In the genomic region with DNA sequence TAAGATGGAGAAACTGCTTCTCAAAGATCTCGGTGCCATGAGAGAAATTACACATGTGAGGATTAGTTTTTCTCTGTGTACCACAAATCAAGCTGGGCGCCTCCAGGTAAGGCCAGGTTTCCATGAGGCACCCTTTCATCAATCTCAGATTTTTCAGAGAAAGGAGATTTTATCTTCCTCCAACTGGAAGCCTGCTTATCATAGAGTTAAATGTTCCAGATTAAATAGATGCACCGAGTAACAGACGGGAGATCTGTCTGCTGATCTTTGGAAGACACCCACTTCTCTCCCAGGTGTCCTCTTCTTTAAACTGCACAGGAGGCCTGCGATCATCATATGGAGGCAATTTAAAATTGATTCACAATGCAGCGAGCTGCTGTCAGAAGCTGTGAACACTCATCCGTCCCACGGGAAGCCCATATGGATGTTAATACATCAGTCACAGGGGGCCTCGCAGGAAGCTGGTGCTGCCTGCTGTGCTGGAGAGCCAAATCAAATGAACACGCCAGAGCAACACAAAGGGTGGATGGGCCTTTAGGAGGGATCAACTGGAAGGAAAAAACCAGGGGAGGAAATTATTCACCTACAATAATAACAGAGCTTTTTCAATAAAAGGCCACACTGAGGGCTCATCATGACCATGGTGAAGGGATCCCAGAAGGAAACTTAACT, we compare ENCODE assay signal across 14 cellular contexts.
DNase-seq lines count a peak whose midpoint lies in the region; ATAC-seq, FAIRE-seq and TF ChIP-seq lines count a peak whose summit lies in the region.
"Had no signal": no experiment of that assay in that cellular context is flagged by ENCODE, and none has a peak within 500 bp of the region (broad histone marks: within the 10 kb centered on the region; RNA-seq: fewer than 3 reads in every experiment).

No MANE protein-coding gene starts in this region.

- peaks cover 30% of the 10 kb centered on the region for H3K4me1 Mint-ChIP-seq in neural progenitor cell

- H4K20me1 ChIP-seq in neural progenitor cell (ENCODE audit: low read depth) = peaks cover 13% of the 10 kb centered on the region

- peaks cover 14% of the 10 kb centered on the region for H3K27me3 Mint-ChIP-seq in neural progenitor cell (ENCODE audit: insufficient read depth, low read depth)

- H3K9ac ChIP-seq in neural progenitor cell = no peak overlapping the region

- H3K27ac ChIP-seq in neural progenitor cell (no peak overlapping the region), pancreas (no peak overlapping the region)
- H3K27ac ChIP-seq: foreskin keratinocyte had no signal

- H3K36me3 ChIP-seq in H7 (replicated peaks; ENCODE audit: control insufficient read depth, insufficient read depth, low read length) (no peaks in the 10 kb centered on the region; the same call in 1 of the 2 replicates), neural progenitor cell (peaks cover 10% of the 10 kb centered on the region), pancreas (peaks cover 0 to 1% (median 0%) of the 10 kb centered on the region in 3 donors)
- H3K36me3 ChIP-seq: HAP-1 had no signal

- WGBS in pancreas, 2 donors = 91 to 92% methylated on average over 10 of the region's 10 CpGs

- no peak overlapping the region for H3K4me3 ChIP-seq in H7 (ENCODE audit: insufficient read depth, low read depth, low read length)
- no peak overlapping the region for H3K4me3 ChIP-seq in neural progenitor cell
- H3K4me3 ChIP-seq in pancreas = no peak overlapping the region
- H3K4me3 ChIP-seq: HAP-1 had no signal

- H2AFZ ChIP-seq in neural progenitor cell (replicated peaks) = no peak overlapping the region

- H3K4me2 ChIP-seq in neural progenitor cell = peak overlapping the region; percentile 45

- DNase-seq in H7 (peak; percentile 61), NCI-H2081 treated with DMSO at 0.1 percent for 48 hours (lab: John Stamatoyannopoulos, UW) (peak; percentile 73), dermis microvascular lymphatic vessel endothelial cell (ENCODE audit: low read depth in 2 of 2) (peak; percentile 91 to 99), neural progenitor cell (ENCODE audit: low spot score) (peak; percentile 55), left ventricle myocardium superior (no peak), pancreas (no peak)
- no peak for DNase-seq in central memory CD4-positive, alpha-beta T cell
- DNase-seq: activated naive CD4-positive, alpha-beta T cell; foreskin keratinocyte; Kasumi-1; left cardiac atrium; occipital lobe had no signal

- TF ChIP-seq CTCF in neural progenitor cell (IDR thresholded peaks at IDR 0.05) (no peak), pancreas (IDR thresholded peaks at IDR 0.05) (no peak)

- intact Hi-C loops in left ventricle myocardium superior (cut with micrococcal nuclease) = no loop called here
- intact Hi-C loops in pancreas (cut with DNase I) = no loop called here

- H3K36me3 Mint-ChIP-seq in neural progenitor cell = peaks cover 59% of the 10 kb centered on the region

- H3K9me3 ChIP-seq in neural progenitor cell (ENCODE audit: low read depth) (no peaks in the 10 kb centered on the region), pancreas (no peaks in the 10 kb centered on the region)
- H3K9me3 ChIP-seq: HAP-1 had no signal

- no peak for FAIRE-seq in pancreas (lab: Jason Lieb, UNC)

- peaks cover 24% of the 10 kb centered on the region for H3K79me2 ChIP-seq in neural progenitor cell (ENCODE audit: low read depth)

- H3K4me3 Mint-ChIP-seq in neural progenitor cell = peak overlapping the region; percentile 43

- no peak for ATAC-seq in GM21825 (IDR thresholded peaks at IDR 0.05; ENCODE audit: unreplicated experiment)
- no peak for ATAC-seq in left ventricle myocardium superior
- no peak for ATAC-seq in pancreas
- ATAC-seq: foreskin keratinocyte had no signal

- H3F3A ChIP-seq in neural progenitor cell (ENCODE audit: low read depth) = peaks cover 16% of the 10 kb centered on the region

- H3K4me1 ChIP-seq in neural progenitor cell = peaks cover 25% of the 10 kb centered on the region
- peaks cover 8 to 20% (median 12%) of the 10 kb centered on the region in 3 donors for H3K4me1 ChIP-seq in pancreas
- H3K4me1 ChIP-seq: foreskin keratinocyte, HAP-1 had no signal

- H3K27me3 ChIP-seq in H7 (ENCODE audit: control insufficient read depth, insufficient read depth, low read length) = no peaks in the 10 kb centered on the region
- no peaks in the 10 kb centered on the region for H3K27me3 ChIP-seq in neural progenitor cell
- H3K27me3 ChIP-seq in pancreas = no peaks in the 10 kb centered on the region
- H3K27me3 ChIP-seq: foreskin keratinocyte had no signal

- H3K9me3 Mint-ChIP-seq in neural progenitor cell = peaks cover 3% of the 10 kb centered on the region

- H3K27ac Mint-ChIP-seq in neural progenitor cell = no peak overlapping the region

Comparison
In these comparisons a context has a peak if more than half of its experiments do, and no peak if none do; other contexts are left out.
1. DNase-seq: peak in H7 (single experiment), NCI-H2081 treated with DMSO at 0.1 percent for 48 hours (single experiment), dermis microvascular lymphatic vessel endothelial cell (2 of 2) and neural progenitor cell (single experiment); none in central memory CD4-positive, alpha-beta T cell (single experiment), left ventricle myocardium superior (single experiment) and pancreas (0 of 6).